ENCODE assay signal across 8 cellular contexts in the genomic region with DNA sequence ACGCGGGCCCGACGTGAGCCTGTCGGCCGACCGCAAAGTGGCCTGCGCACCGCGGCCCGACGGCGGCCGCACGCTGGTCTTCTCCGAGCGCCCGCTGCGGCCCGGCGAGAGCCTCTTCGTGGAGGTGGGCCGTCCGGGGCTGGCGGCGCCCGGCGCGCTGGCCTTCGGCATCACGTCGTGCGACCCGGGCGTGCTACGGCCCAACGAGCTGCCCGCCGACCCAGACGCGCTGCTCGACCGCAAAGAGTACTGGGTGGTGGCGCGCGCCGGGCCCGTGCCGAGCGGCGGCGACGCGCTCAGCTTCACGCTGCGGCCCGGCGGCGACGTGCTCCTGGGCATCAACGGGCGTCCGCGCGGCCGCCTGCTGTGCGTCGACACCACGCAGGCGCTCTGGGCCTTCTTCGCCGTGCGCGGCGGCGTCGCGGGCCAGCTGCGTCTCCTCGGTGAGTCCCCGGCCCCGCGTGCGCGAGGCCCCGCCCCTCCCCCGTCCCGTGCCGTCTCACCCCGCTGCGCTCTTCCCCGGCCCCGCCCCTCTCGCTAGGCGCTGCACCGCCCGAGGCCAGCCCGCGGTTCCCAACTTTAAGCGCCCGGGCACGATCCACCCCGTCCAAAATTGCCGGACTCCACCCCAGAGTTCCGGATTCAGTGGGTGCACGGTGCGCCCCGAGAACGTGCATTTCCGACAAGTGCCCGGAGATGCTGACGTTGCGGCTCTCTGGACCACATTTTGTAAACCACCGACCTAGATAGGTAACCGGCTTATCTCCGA. TPM values are rescaled to one million over a fixed set of nuclear protein-coding genes. Genes with fewer than 3 reads are reported as not detected.
DNase-seq lines count a peak whose midpoint lies in the region; ATAC-seq, FAIRE-seq and TF ChIP-seq lines count a peak whose summit lies in the region.

No MANE protein-coding gene starts in this region.

- peaks cover 40% of the 10 kb centered on the region for H3K27me3 Mint-ChIP-seq in astrocyte (ENCODE audit: low read depth, unreplicated experiment)

- H4K91ac ChIP-seq in neuronal stem cell (ENCODE audit: low read depth, low read length, poor library complexity), result peak overlapping the region; percentile 67

- peaks cover 2% of the 10 kb centered on the region for H3K79me1 ChIP-seq in neuronal stem cell (ENCODE audit: low read depth, low read length)

- H3K4me3 ChIP-seq in astrocyte (ENCODE audit: insufficient read depth, low read depth, low read length), result peak overlapping the region; percentile 5
- peak overlapping the region in 1 of 2 donors; percentile 77 for H3K4me3 ChIP-seq in neuronal stem cell (ENCODE audit: low read length in 2 of 2)
- peak overlapping the region; percentile 40 to 50 for H3K4me3 ChIP-seq in testis
- H3K4me3 ChIP-seq in dorsolateral prefrontal cortex, result peak overlapping the region in 17 of 59 donors; percentile 8 to 42 (median 24)

- TF ChIP-seq CTCF in astrocyte (IDR thresholded peaks at IDR 0.05; ENCODE audit: insufficient read depth, low read depth, low read length) (no peak), testis (IDR thresholded peaks at IDR 0.05) (no peak), dorsolateral prefrontal cortex (IDR thresholded peaks at IDR 0.05 in 54 of 56, conservative IDR thresholded peaks at IDR 0.05 in 2 of 56; ENCODE audit: low read depth in 1 of 56, partially characterized antibody in 56 of 56) (no peak)

- peak; percentile 74 for DNase-seq in activated CD4-positive, alpha-beta T cell treated with anti-CD3 and anti-CD28 coated beads for 48 hours
- DNase-seq in astrocyte (ENCODE audit: low read depth) (no peak), neuronal stem cell (ENCODE audit: low spot score) (no peak), testis (peak; percentile 73), NCI-H128 (lab: John Stamatoyannopoulos, UW; ENCODE audit: unreplicated experiment) (no peak), NCI-H1694 treated with DMSO at 0.1 percent for 48 hours (lab: John Stamatoyannopoulos, UW) (no peak), dorsolateral prefrontal cortex (no peak)

- H3K4me1 ChIP-seq in astrocyte (ENCODE audit: insufficient read depth, low read length), result peaks cover 4% of the 10 kb centered on the region
- no peaks in the 10 kb centered on the region for H3K4me1 ChIP-seq in neuronal stem cell (ENCODE audit: control insufficient read depth in 2 of 2, insufficient read depth in 1 of 2, low read depth in 1 of 2, low read length in 2 of 2)
- peaks cover 14% of the 10 kb centered on the region for H3K4me1 ChIP-seq in testis

- H3K27me3 ChIP-seq in astrocyte (ENCODE audit: insufficient read depth, low read length) (peaks cover 9% of the 10 kb centered on the region), neuronal stem cell (ENCODE audit: control insufficient read depth in 3 of 3, insufficient read depth in 3 of 3, low read depth in 1 of 3, low read length in 3 of 3) (peaks cover 0 to 17% (median 3%) of the 10 kb centered on the region in 3 experiments), testis (no peaks in the 10 kb centered on the region), dorsolateral prefrontal cortex (peaks cover 0 to 11% (median 0%) of the 10 kb centered on the region in 45 donors)

- H3K27ac ChIP-seq in astrocyte (ENCODE audit: low read depth, low read length) (no peak overlapping the region), neuronal stem cell (replicated peaks; ENCODE audit: low read length) (no peak overlapping the region), testis (peak overlapping the region in 1 of 2 donors; percentile 73), dorsolateral prefrontal cortex (no peak overlapping the region)

- H3K4ac ChIP-seq in neuronal stem cell (ENCODE audit: low read length), result peak overlapping the region; percentile 44

- no peaks in the 10 kb centered on the region for H3K79me2 ChIP-seq in astrocyte (ENCODE audit: insufficient read depth, low read length)

- peak overlapping the region; percentile 55 for H3K4me2 ChIP-seq in astrocyte (ENCODE audit: low read length)
- H3K4me2 ChIP-seq in neuronal stem cell (ENCODE audit: insufficient read depth, low read length, poor library complexity, severe bottlenecking), result peak overlapping the region; percentile 67

- FAIRE-seq in astrocyte (lab: Jason Lieb, UNC), result no peak

- H3K9me3 Mint-ChIP-seq in astrocyte (ENCODE audit: unreplicated experiment), result peaks cover 19% of the 10 kb centered on the region

- no peak overlapping the region for H3K4me3 Mint-ChIP-seq in astrocyte (ENCODE audit: unreplicated experiment)

- no peak overlapping the region for H2BK120ac ChIP-seq in neuronal stem cell (ENCODE audit: low read depth, low read length)

- peak overlapping the region; percentile 59 for H3K23ac ChIP-seq in neuronal stem cell (ENCODE audit: low read depth, low read length, poor library complexity)

- peak overlapping the region; percentile 75 for H3K14ac ChIP-seq in neuronal stem cell (ENCODE audit: low read length)

- H3K36me3 ChIP-seq in astrocyte (ENCODE audit: insufficient read depth, low read length), result no peaks in the 10 kb centered on the region
- peaks cover 2 to 10% of the 10 kb centered on the region in 2 donors for H3K36me3 ChIP-seq in neuronal stem cell (replicated peaks in 1 of 2; ENCODE audit: control insufficient read depth in 2 of 2, insufficient read depth in 2 of 2, low read length in 2 of 2)
- H3K36me3 ChIP-seq in testis (ENCODE audit: low read depth, missing control alignments), result no peaks in the 10 kb centered on the region

- H2AK5ac ChIP-seq in neuronal stem cell (ENCODE audit: low read depth, low read length), result no peak overlapping the region

- H3K9me3 ChIP-seq in astrocyte (ENCODE audit: insufficient read depth, low read depth, low read length), result no peaks in the 10 kb centered on the region
- peaks cover 0 to 4% of the 10 kb centered on the region in 2 donors for H3K9me3 ChIP-seq in neuronal stem cell (replicated peaks in 1 of 2; ENCODE audit: control insufficient read depth in 2 of 2, insufficient read depth in 1 of 2, low read depth in 1 of 2, low read length in 2 of 2)
- H3K9me3 ChIP-seq in testis, result no peaks in the 10 kb centered on the region

- H3K9ac ChIP-seq in astrocyte (ENCODE audit: low read length) (no peak overlapping the region), neuronal stem cell (ENCODE audit: low read depth, low read length, poor library complexity) (peak overlapping the region; percentile 63)

- ATAC-seq in GM21367 (IDR thresholded peaks at IDR 0.05; ENCODE audit: unreplicated experiment), result no peak

- H2BK15ac ChIP-seq in neuronal stem cell (ENCODE audit: low read length), result no peak overlapping the region

- H4K8ac ChIP-seq in neuronal stem cell (ENCODE audit: low read depth, low read length), result peak overlapping the region; percentile 44

- H3K36me3 Mint-ChIP-seq in astrocyte (ENCODE audit: low read depth, unreplicated experiment), result peaks cover 26% of the 10 kb centered on the region

- peaks cover 5% of the 10 kb centered on the region for H3K4me1 Mint-ChIP-seq in astrocyte (ENCODE audit: low read depth, unreplicated experiment)

- H3K18ac ChIP-seq in neuronal stem cell (ENCODE audit: low read length), result peak overlapping the region; percentile 88

- no peak for TF ChIP-seq POLR2A in testis (IDR thresholded peaks at IDR 0.05)

- H2BK5ac ChIP-seq in neuronal stem cell (ENCODE audit: low read length), result peak overlapping the region; percentile 14

- intact Hi-C loops in testis (cut with DNase I; ENCODE audit: low total_unique reads), result no loop called here
- intact Hi-C loops in dorsolateral prefrontal cortex (cut with DNase I), result no loop called here

- no CpG with 5 or more reads among the region's 116 CpGs for WGBS in neuronal stem cell (ENCODE audit: extremely low coverage in 2 of 2, insufficient read length in 2 of 2, insufficient replicate concordance in 1 of 2), 2 donors
- WGBS in testis, 2 donors, result 57 to 62% methylated on average over 37 to 96 of the region's 116 CpGs

- H2BK12ac ChIP-seq in neuronal stem cell (ENCODE audit: low read length), result no peak overlapping the region

- H4K20me1 ChIP-seq in astrocyte (ENCODE audit: insufficient read depth, low read length), result no peaks in the 10 kb centered on the region

- H2AFZ ChIP-seq in astrocyte (ENCODE audit: low read depth, low read length) (peak overlapping the region; percentile 69), neuronal stem cell (ENCODE audit: low read length) (no peak overlapping the region)

- H3K27ac Mint-ChIP-seq in astrocyte (ENCODE audit: unreplicated experiment), result no peak overlapping the region

RNA-seq across cellular contexts. Expression of a gene that starts 42.8 kb away (rescaled TPM):
- total RNA-seq in astrocyte (7.5 and 9.8 TPM in 2 replicates), testis (10 to 100 TPM; 15.8 to 18.1 TPM), dorsolateral prefrontal cortex (10 to 100 TPM in 115 of 120 experiments, 1 to 10 TPM in 5; 8.3 to 21.9 (median 13.9) TPM)
- polyA plus RNA-seq in neuronal stem cell (2013, experiment 1 of 2), result 8.1 TPM
- polyA plus RNA-seq in neuronal stem cell (2013, experiment 2 of 2), result 8.2 TPM
- polyA plus RNA-seq in testis (ENCODE audit: insufficient read depth, low read depth, low replicate concordance), result 17.1 TPM

Comparison
In these comparisons a context has a peak if more than half of its experiments do, and no peak if none do; other contexts are left out.
1. DNase-seq: peak in activated CD4-positive, alpha-beta T cell treated with anti-CD3 and anti-CD28 coated beads for 48 hours (single experiment) and testis (single experiment); none in astrocyte (single experiment), neuronal stem cell (single experiment), NCI-H128 (single experiment), NCI-H1694 treated with DMSO at 0.1 percent for 48 hours (single experiment) and dorsolateral prefrontal cortex (0 of 10).